Comparison of ENCODE assay signal across 8 cellular contexts in the genomic region with DNA sequence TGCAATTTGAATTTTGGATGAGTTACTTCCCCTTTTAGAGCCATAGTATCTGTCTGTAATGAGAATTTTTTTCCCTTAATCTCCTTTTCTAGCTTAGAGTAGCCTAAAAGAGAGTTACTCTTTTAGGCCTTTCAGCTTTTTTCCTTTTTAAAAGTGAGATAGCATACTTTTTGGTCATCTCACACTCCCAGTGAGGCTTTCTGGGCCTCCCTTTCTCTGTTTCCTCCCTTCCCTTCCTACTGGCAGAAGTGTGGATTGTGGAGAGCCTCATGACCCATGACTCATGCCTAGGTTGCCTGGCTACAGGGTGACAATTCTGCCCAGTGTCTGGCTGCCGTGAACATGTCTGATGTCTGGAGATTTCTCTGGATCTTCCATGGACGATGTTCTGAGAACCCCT. TPM values are rescaled to one million over a fixed set of nuclear protein-coding genes. Genes with fewer than 3 reads are reported as not detected.
DNase-seq lines count a peak whose midpoint lies in the region; ATAC-seq, FAIRE-seq and TF ChIP-seq lines count a peak whose summit lies in the region.

No MANE protein-coding gene starts in this region.

- H2AFZ ChIP-seq in PC-9: no peak overlapping the region

- in situ Hi-C loops in Caki2 (cut with HindIII; ENCODE audit: low pct_unique_long_range_greater_than_20kb, low sequenced_read_pairs): no loop called here

- H3F3A ChIP-seq in PC-9 (ENCODE audit: insufficient read depth, low read depth): 0 out of 2 replicates have a peak, but pooled peaks cover 7% of the 10 kb centered on the region

- no peak for TF ChIP-seq CTCF in PC-9 (conservative IDR thresholded peaks at IDR 0.05)
- TF ChIP-seq CTCF in fibroblast of pulmonary artery (IDR thresholded peaks at IDR 0.05; ENCODE audit: low read length, missing control alignments): no peak
- TF ChIP-seq CTCF in progenitor cell of endocrine pancreas (IDR thresholded peaks at IDR 0.05; ENCODE audit: unreplicated experiment): no peak
- TF ChIP-seq CTCF in D721Med (IDR thresholded peaks at IDR 0.05; ENCODE audit: insufficient read depth, missing control alignments): no peak

- H3K4me2 ChIP-seq in PC-9: peak overlapping the region; percentile 21

- intact Hi-C loops in PC-9 (cut with micrococcal nuclease; ENCODE audit: unreplicated experiment): no loop called here
- intact Hi-C loops in activated CD4-positive, alpha-beta T cell treated with anti-CD3 and anti-CD28 coated beads, Interleukin-2, amount 10 ng/mL, durations not matched to agents 24 days and 14 days (cut with micrococcal nuclease): no loop called here

- H4K20me1 ChIP-seq in PC-9 (ENCODE audit: insufficient read depth): no peaks in the 10 kb centered on the region

- H3K4me3 Mint-ChIP-seq in progenitor cell of endocrine pancreas (ENCODE audit: low read depth): no peak overlapping the region
- H3K4me3 Mint-ChIP-seq in activated CD4-positive, alpha-beta T cell treated with anti-CD3 and anti-CD28 coated beads, Interleukin-2, amount 10 ng/mL, durations not matched to agents 24 days and 14 days: no peak overlapping the region

- POLR2A ChIA-PET in PC-9 (lab: Charles Lee; ENCODE audit: unreplicated experiment): no interaction called here

- BruUV-seq in PC-9 (replicated peaks; lab: Mats Ljungman, UMichigan): no TSS peak

- peaks cover 4% of the 10 kb centered on the region for H3K4me1 Mint-ChIP-seq in progenitor cell of endocrine pancreas (ENCODE audit: low read depth)
- H3K4me1 Mint-ChIP-seq in activated CD4-positive, alpha-beta T cell treated with anti-CD3 and anti-CD28 coated beads, Interleukin-2, amount 10 ng/mL, durations not matched to agents 24 days and 14 days: no peaks in the 10 kb centered on the region

- no peaks in the 10 kb centered on the region for H3K9me3 Mint-ChIP-seq in progenitor cell of endocrine pancreas (ENCODE audit: low read depth)
- no peaks in the 10 kb centered on the region for H3K9me3 Mint-ChIP-seq in activated CD4-positive, alpha-beta T cell treated with anti-CD3 and anti-CD28 coated beads, Interleukin-2, amount 10 ng/mL, durations not matched to agents 24 days and 14 days

- CTCF ChIA-PET in PC-9 (lab: Charles Lee): no interaction called here

- peaks cover 25% of the 10 kb centered on the region for H3K4me1 ChIP-seq in PC-9 (replicated peaks; ENCODE audit: insufficient read depth)

- H3K4me3 ChIP-seq in PC-9 (no peak overlapping the region), fibroblast of pulmonary artery (replicated peaks; ENCODE audit: low read depth, low read length) (no peak overlapping the region)

- FAIRE-seq in D721Med (lab: Jason Lieb, UNC): no peak

- H3K36me3 ChIP-seq in PC-9 (ENCODE audit: low read depth): 0 out of 2 replicates have a peak, but pooled peaks cover under 1% of the 10 kb centered on the region

- no peaks in the 10 kb centered on the region; the same call in 1 of the 2 replicates for H3K9me3 ChIP-seq in PC-9 (ENCODE audit: insufficient read depth, low read depth)

- H3K27me3 ChIP-seq in PC-9 (ENCODE audit: insufficient read depth, low read depth): no peaks in the 10 kb centered on the region

- peaks cover 6% of the 10 kb centered on the region for H3K27me3 Mint-ChIP-seq in progenitor cell of endocrine pancreas
- peaks cover 22% of the 10 kb centered on the region for H3K27me3 Mint-ChIP-seq in activated CD4-positive, alpha-beta T cell treated with anti-CD3 and anti-CD28 coated beads, Interleukin-2, amount 10 ng/mL, durations not matched to agents 24 days and 14 days

- DNase-seq in Caki2 (ENCODE audit: low read depth) (peak; percentile 80), PC-9 (peak; percentile 60 to 69), fibroblast of pulmonary artery (ENCODE audit: low read depth) (peak; percentile 83), progenitor cell of endocrine pancreas (ENCODE audit: low spot score, unreplicated experiment) (no peak), ecto neural progenitor cell (ENCODE audit: low spot score) (no peak), D721Med (ENCODE audit: insufficient read length, low spot score) (no peak)
- DNase-seq in activated CD4-positive, alpha-beta T cell treated with anti-CD3 and anti-CD28 coated beads, Interleukin-2, amount 10 ng/mL, durations not matched to agents 24 days and 14 days: no peak

- no peaks in the 10 kb centered on the region for H3K36me3 Mint-ChIP-seq in progenitor cell of endocrine pancreas (ENCODE audit: insufficient read depth)
- H3K36me3 Mint-ChIP-seq in activated CD4-positive, alpha-beta T cell treated with anti-CD3 and anti-CD28 coated beads, Interleukin-2, amount 10 ng/mL, durations not matched to agents 24 days and 14 days (ENCODE audit: low read depth): no peaks in the 10 kb centered on the region

- H3K27ac Mint-ChIP-seq in progenitor cell of endocrine pancreas: peak overlapping the region; percentile 61
- no peak overlapping the region for H3K27ac Mint-ChIP-seq in activated CD4-positive, alpha-beta T cell treated with anti-CD3 and anti-CD28 coated beads, Interleukin-2, amount 10 ng/mL, durations not matched to agents 24 days and 14 days

- no peak for ATAC-seq in HG03469 (IDR thresholded peaks at IDR 0.05; ENCODE audit: unreplicated experiment)

- H3K27ac ChIP-seq in PC-9: peak overlapping the region; percentile 73

- H3K9me2 ChIP-seq in PC-9 (ENCODE audit: insufficient read depth): no peaks in the 10 kb centered on the region

- H3K79me2 ChIP-seq in PC-9 (ENCODE audit: low read depth): no peaks in the 10 kb centered on the region

RNA-seq across cellular contexts. Expression of gene KRT23, which starts 15.2 kb away (rescaled TPM):
- not detected in 2 replicates for total RNA-seq in Caki2 (2014; rRNA removed; shearing (Covaris generic); ENCODE audit: low replicate concordance)
- total RNA-seq in PC-9 (2021): not detected in 2 replicates
- 2.1 and 3.8 TPM in 2 replicates for total RNA-seq in progenitor cell of endocrine pancreas
- not detected in 2 replicates for total RNA-seq in activated CD4-positive, alpha-beta T cell treated with anti-CD3 and anti-CD28 coated beads, Interleukin-2, amount 10 ng/mL, durations not matched to agents 24 days and 14 days

RNA-seq across cellular contexts. Expression of gene KRT20, which starts 37.2 kb away (rescaled TPM):
- total RNA-seq in Caki2 (2014; rRNA removed; shearing (Covaris generic); ENCODE audit: low replicate concordance): 46.7 and 50.0 TPM in 2 replicates
- total RNA-seq in PC-9 (2021) (not detected in 2 replicates), progenitor cell of endocrine pancreas (not detected in 2 replicates)
- total RNA-seq in activated CD4-positive, alpha-beta T cell treated with anti-CD3 and anti-CD28 coated beads, Interleukin-2, amount 10 ng/mL, durations not matched to agents 24 days and 14 days: not detected in 2 replicates

RNA-seq across cellular contexts. Expression of gene KRT39, which starts 44.5 kb away (rescaled TPM):
- not detected in 2 replicates for total RNA-seq in Caki2 (2014; rRNA removed; shearing (Covaris generic); ENCODE audit: low replicate concordance)
- not detected in 2 replicates for total RNA-seq in PC-9 (2021)
- total RNA-seq in progenitor cell of endocrine pancreas: not detected in 2 replicates
- total RNA-seq in activated CD4-positive, alpha-beta T cell treated with anti-CD3 and anti-CD28 coated beads, Interleukin-2, amount 10 ng/mL, durations not matched to agents 24 days and 14 days: not detected in 2 replicates

RNA-seq across cellular contexts. Expression of gene KRT12, which starts 55.2 kb away (rescaled TPM):
- not detected in 2 replicates for total RNA-seq in Caki2 (2014; rRNA removed; shearing (Covaris generic); ENCODE audit: low replicate concordance)
- not detected in 2 replicates for total RNA-seq in PC-9 (2021)
- not detected in 2 replicates for total RNA-seq in progenitor cell of endocrine pancreas
- total RNA-seq in activated CD4-positive, alpha-beta T cell treated with anti-CD3 and anti-CD28 coated beads, Interleukin-2, amount 10 ng/mL, durations not matched to agents 24 days and 14 days: not detected in 2 replicates

Comparison
In these comparisons a context has a peak if more than half of its experiments do, and no peak if none do; other contexts are left out.
1. DNase-seq: peak in Caki2 (single experiment), PC-9 (2 of 2) and fibroblast of pulmonary artery (single experiment); none in progenitor cell of endocrine pancreas (single experiment), ecto neural progenitor cell (single experiment), D721Med (single experiment) and activated CD4-positive, alpha-beta T cell treated with anti-CD3 and anti-CD28 coated beads, Interleukin-2, amount 10 ng/mL, durations not matched to agents 24 days and 14 days (single experiment).
2. RNA of gene KRT20, which starts 37.2 kb away (total RNA-seq): 46.7 to 50.0 TPM in Caki2; not detected in PC-9, not detected in progenitor cell of endocrine pancreas and not detected in activated CD4-positive, alpha-beta T cell treated with anti-CD3 and anti-CD28 coated beads, Interleukin-2, amount 10 ng/mL, durations not matched to agents 24 days and 14 days; every median in the first group is over 10 times any median in the second.